ENCODE assay signal across 1 cellular context in the genomic region with DNA sequence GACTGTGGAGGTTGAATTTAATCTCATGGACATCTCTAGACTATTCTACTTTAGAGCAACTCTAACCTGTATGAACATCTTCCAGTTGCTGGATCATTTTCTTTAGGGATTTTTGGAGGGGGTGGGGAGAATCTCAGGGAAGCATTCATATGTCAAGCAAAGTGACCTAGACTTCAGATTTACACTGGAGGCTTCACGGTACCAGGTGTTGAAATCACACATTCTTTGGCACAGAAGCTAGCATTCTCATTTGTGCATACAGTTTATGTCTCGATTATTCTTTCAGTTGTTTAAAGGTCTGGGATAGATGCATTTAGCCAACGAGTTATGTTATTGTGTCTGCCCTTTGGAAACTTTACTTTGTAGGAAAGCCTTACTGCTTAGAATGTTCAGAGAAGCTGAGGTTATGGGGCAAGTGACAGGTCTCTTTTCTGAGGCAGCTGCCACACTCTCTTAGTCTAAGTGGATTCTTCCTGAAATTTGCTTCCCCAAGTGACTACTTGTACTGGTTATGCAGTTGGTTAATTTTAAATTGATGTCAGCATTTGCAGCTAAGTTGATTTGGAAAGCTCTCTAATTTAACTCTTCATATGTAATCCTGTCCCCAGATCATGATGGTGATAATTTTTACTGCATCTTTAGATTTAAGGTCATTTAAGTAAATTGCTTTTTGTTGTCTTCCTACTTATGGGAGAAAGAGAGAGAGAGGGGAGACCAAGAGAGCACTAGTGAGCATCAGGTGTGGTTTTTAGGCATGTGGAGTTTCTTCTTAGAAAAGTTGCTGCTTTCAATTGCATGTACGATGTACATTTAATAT.
TF ChIP-seq lines count a peak whose summit lies in the region.

No MANE protein-coding gene starts in this region.

TF ChIP-seq in HepG2, 621 proteins besides CTCF, POLR2A, EP300 and RAD21 (continued from another document):
- TF ChIP-seq, protein P1, sequence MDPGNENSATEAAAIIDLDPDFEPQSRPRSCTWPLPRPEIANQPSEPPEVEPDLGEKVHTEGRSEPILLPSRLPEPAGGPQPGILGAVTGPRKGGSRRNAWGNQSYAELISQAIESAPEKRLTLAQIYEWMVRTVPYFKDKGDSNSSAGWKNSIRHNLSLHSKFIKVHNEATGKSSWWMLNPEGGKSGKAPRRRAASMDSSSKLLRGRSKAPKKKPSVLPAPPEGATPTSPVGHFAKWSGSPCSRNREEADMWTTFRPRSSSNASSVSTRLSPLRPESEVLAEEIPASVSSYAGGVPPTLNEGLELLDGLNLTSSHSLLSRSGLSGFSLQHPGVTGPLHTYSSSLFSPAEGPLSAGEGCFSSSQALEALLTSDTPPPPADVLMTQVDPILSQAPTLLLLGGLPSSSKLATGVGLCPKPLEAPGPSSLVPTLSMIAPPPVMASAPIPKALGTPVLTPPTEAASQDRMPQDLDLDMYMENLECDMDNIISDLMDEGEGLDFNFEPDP (CRISPR knock-in tag; conservative IDR thresholded peaks at IDR 0.05) = no peak
- no peak for TF ChIP-seq ZNF644 (CRISPR knock-in tag; IDR thresholded peaks at IDR 0.05; ENCODE audit: low read depth)
- no peak for TF ChIP-seq JDP2 (CRISPR knock-in tag; IDR thresholded peaks at IDR 0.05; ENCODE audit: borderline replicate concordance)
- TF ChIP-seq SMAD9 (CRISPR knock-in tag; IDR thresholded peaks at IDR 0.05) = no peak
- no peak for TF ChIP-seq FIP1L1 (IDR thresholded peaks at IDR 0.05; ENCODE audit: borderline replicate concordance, insufficient read depth, low read depth, low read length)
- TF ChIP-seq MTF2 (CRISPR knock-in tag; IDR thresholded peaks at IDR 0.05; ENCODE audit: borderline replicate concordance) = no peak
- no peak for TF ChIP-seq HNF4G (IDR thresholded peaks at IDR 0.05; ENCODE audit: borderline replicate concordance, low read depth, low read length)
- no peak for TF ChIP-seq HNF4G (CRISPR knock-in tag; IDR thresholded peaks at IDR 0.05; ENCODE audit: borderline replicate concordance, low read depth)
- no peak for TF ChIP-seq ZNF12 (CRISPR knock-in tag; IDR thresholded peaks at IDR 0.05)
